In genomic region chr15:55254916-55255679, GRCh38 we compare ENCODE assay signal across 10 cellular contexts. TPM values are rescaled to one million over a fixed set of nuclear protein-coding genes. Genes with fewer than 3 reads are reported as not detected.
DNase-seq lines count a peak whose midpoint lies in the region; ATAC-seq, FAIRE-seq and TF ChIP-seq lines count a peak whose summit lies in the region.
"Had no signal": no experiment of that assay in that cellular context is flagged by ENCODE, and none has a peak within 500 bp of the region (broad histone marks: within the 10 kb centered on the region; RNA-seq: fewer than 3 reads in every experiment).

No MANE protein-coding gene starts in this region.

- H3K27ac ChIP-seq in OCI-LY3 (ENCODE audit: low read length): no peak overlapping the region
- peak overlapping the region; percentile 56 for H3K27ac ChIP-seq in lower lobe of right lung
- no peak overlapping the region for H3K27ac ChIP-seq in ascending aorta
- H3K27ac ChIP-seq: SK-N-MC had no signal

- ATAC-seq in GM21825 (IDR thresholded peaks at IDR 0.05; ENCODE audit: unreplicated experiment): peak; percentile 52
- ATAC-seq in lower lobe of right lung: no peak
- no peak for ATAC-seq in HG03025 (IDR thresholded peaks at IDR 0.05; ENCODE audit: low FRiP score, unreplicated experiment)

- H3K4me2 ChIP-seq in OCI-LY3 (ENCODE audit: low read length): peak overlapping the region; percentile 25

- H3K9me3 ChIP-seq in OCI-LY3 (ENCODE audit: insufficient read depth, low read length) (no peaks in the 10 kb centered on the region), lower lobe of right lung (no peaks in the 10 kb centered on the region), ascending aorta (no peaks in the 10 kb centered on the region)

- H3K27me3 ChIP-seq in OCI-LY3 (ENCODE audit: low read depth, low read length): no peaks in the 10 kb centered on the region
- no peaks in the 10 kb centered on the region for H3K27me3 ChIP-seq in lower lobe of right lung (ENCODE audit: low read depth)
- no peaks in the 10 kb centered on the region for H3K27me3 ChIP-seq in ascending aorta

- TF ChIP-seq CTCF in OCI-LY3 (IDR thresholded peaks at IDR 0.05; ENCODE audit: low read depth, low read length) (no peak), lower lobe of right lung (IDR thresholded peaks at IDR 0.05) (no peak), ascending aorta (IDR thresholded peaks at IDR 0.05) (no peak)

- intact Hi-C loops in lower lobe of right lung (cut with DNase I) (no loop called here), ascending aorta (cut with DNase I) (no loop called here)

- peaks cover 9% of the 10 kb centered on the region for H3K4me1 ChIP-seq in OCI-LY3 (ENCODE audit: low read length)
- H3K4me1 ChIP-seq in lower lobe of right lung: peaks cover 53% of the 10 kb centered on the region
- H3K4me1 ChIP-seq in ascending aorta: no peaks in the 10 kb centered on the region

- no peaks in the 10 kb centered on the region for H3K79me2 ChIP-seq in OCI-LY3 (ENCODE audit: low read length)

- H3K36me3 ChIP-seq in OCI-LY3 (replicated peaks; ENCODE audit: low read depth, low read length) (no peaks in the 10 kb centered on the region), lower lobe of right lung (no peaks in the 10 kb centered on the region), ascending aorta (no peaks in the 10 kb centered on the region)

- no peak overlapping the region for H3K9ac ChIP-seq in OCI-LY3 (ENCODE audit: low read length)

- FAIRE-seq in GM18507 (lab: Jason Lieb, UNC): peak; percentile 61
- FAIRE-seq: bronchial epithelial cell had no signal

- H2AFZ ChIP-seq in OCI-LY3 (ENCODE audit: low read depth, low read length): no peak overlapping the region

- H4K20me1 ChIP-seq in OCI-LY3 (ENCODE audit: insufficient read depth, low read length): no peaks in the 10 kb centered on the region

- H3K4me3 ChIP-seq in OCI-LY3 (ENCODE audit: low read length) (no peak overlapping the region), lower lobe of right lung (peak overlapping the region; percentile 38), ascending aorta (no peak overlapping the region)
- H3K4me3 ChIP-seq: SK-N-MC had no signal

- DNase-seq in GM18507 (ENCODE audit: extremely low spot score, insufficient read length, low read depth) (no peak), lower lobe of right lung (no peak), NCI-H1105 (lab: John Stamatoyannopoulos, UW) (no peak), ascending aorta (ENCODE audit: low spot score in 2 of 2) (no peak), activated gamma-delta T cell (lab: John Stamatoyannopoulos, UW) (no peak)

RNA-seq across cellular contexts. Expression of gene RAB27A, which starts 34.5 kb away (rescaled TPM):
- total RNA-seq in lower lobe of right lung: 63.4 TPM
- 17.9 TPM for total RNA-seq in ascending aorta

RNA-seq across cellular contexts. Expression of gene RSL24D1, which starts 58.4 kb away (rescaled TPM):
- total RNA-seq in lower lobe of right lung (64.6 TPM), ascending aorta (15.3 TPM)
